1 cellular context compared by ENCODE assay signal in genomic region chrX:153926863-153927685, GRCh38.
A peak's percentile ranks its signal among the peaks of the same experiment; 100 is the strongest.
TF ChIP-seq lines count a peak whose summit lies in the region.

No MANE protein-coding gene starts in this region.

TF ChIP-seq in K562, 482 proteins besides CTCF, POLR2A, EP300 and RAD21 (continued from another document and continues in another):
- no peak for TF ChIP-seq MAFF (IDR thresholded peaks at IDR 0.05; ENCODE audit: low read length)
- TF ChIP-seq FOSL1 (tag; conservative IDR thresholded peaks at IDR 0.05), result no peak
- TF ChIP-seq CBX2 (IDR thresholded peaks at IDR 0.05; ENCODE audit: insufficient read depth, low read length, poor library complexity, severe bottlenecking), result no peak
- no peak for TF ChIP-seq CTCFL (IDR thresholded peaks at IDR 0.05; ENCODE audit: borderline replicate concordance, insufficient read depth, low read depth, low read length, poor library complexity, severe bottlenecking)
- TF ChIP-seq SMARCC2 (IDR thresholded peaks at IDR 0.05; ENCODE audit: low read depth), result no peak
- no peak; the same call in 1 of the 2 replicates for TF ChIP-seq MAX (CRISPR knock-in tag; IDR thresholded peaks at IDR 0.05)
- TF ChIP-seq CEBPG (CRISPR knock-in tag; IDR thresholded peaks at IDR 0.05), result no peak
- no peak for TF ChIP-seq CEBPG (tag; conservative IDR thresholded peaks at IDR 0.05 in 1 of 2, IDR thresholded peaks at IDR 0.05 in 1 of 2)
- TF ChIP-seq ZKSCAN3 (CRISPR knock-in tag; IDR thresholded peaks at IDR 0.05), result no peak
- no peak for TF ChIP-seq SAFB (IDR thresholded peaks at IDR 0.05; ENCODE audit: borderline replicate concordance, low read depth, low read length)
- no peak for TF ChIP-seq CUX1 (CRISPR knock-in tag; IDR thresholded peaks at IDR 0.05)
- no peak; a peak in 1 of 4 replicates for TF ChIP-seq KDM4B (IDR thresholded peaks at IDR 0.05; ENCODE audit: borderline replicate concordance in 2 of 2, low read depth in 1 of 2)
- no peak for TF ChIP-seq PTBP1 (IDR thresholded peaks at IDR 0.05; ENCODE audit: low read depth, low read length)
- no peak; a peak in 1 of 4 replicates for TF ChIP-seq MNT (conservative IDR thresholded peaks at IDR 0.05)
- no peak for TF ChIP-seq TSHZ1 (CRISPR knock-in tag; IDR thresholded peaks at IDR 0.05)
- TF ChIP-seq ZNF274 (IDR thresholded peaks at IDR 0.05; ENCODE audit: borderline replicate concordance, low read depth, low read length), result no peak
- peak; percentile 65 for TF ChIP-seq ESRRA (IDR thresholded peaks at IDR 0.05; ENCODE audit: borderline replicate concordance, low read depth)
- TF ChIP-seq ZNF655 (CRISPR knock-in tag; IDR thresholded peaks at IDR 0.05), result no peak
- no peak for TF ChIP-seq MYBL2 (IDR thresholded peaks at IDR 0.05; ENCODE audit: low read depth)
- no peak for TF ChIP-seq MYBL2 (CRISPR knock-in tag; IDR thresholded peaks at IDR 0.05; ENCODE audit: borderline replicate concordance)
- no peak for TF ChIP-seq MCM3 (IDR thresholded peaks at IDR 0.05)
- TF ChIP-seq MAFG (tag; conservative IDR thresholded peaks at IDR 0.05), result no peak
- TF ChIP-seq TSC22D4 (tag; IDR thresholded peaks at IDR 0.05), result no peak
- TF ChIP-seq ELK3 (CRISPR knock-in tag; IDR thresholded peaks at IDR 0.05), result no peak
- TF ChIP-seq CBX5 (IDR thresholded peaks at IDR 0.05; ENCODE audit: borderline replicate concordance, low read depth), result no peak
- 0 out of 2 replicates have a peak, but pooled peaks have one; percentile 8 for TF ChIP-seq ZNF263 (CRISPR knock-in tag; IDR thresholded peaks at IDR 0.05; ENCODE audit: borderline replicate concordance)
- no peak for TF ChIP-seq ZZZ3 (IDR thresholded peaks at IDR 0.05)
- no peak for TF ChIP-seq ZNF785 (CRISPR knock-in tag; IDR thresholded peaks at IDR 0.05)
- peak; percentile 97 for TF ChIP-seq ETV5 (CRISPR knock-in tag; IDR thresholded peaks at IDR 0.05; ENCODE audit: low read depth)
- TF ChIP-seq NBN (IDR thresholded peaks at IDR 0.05; ENCODE audit: low read depth), result no peak
- TF ChIP-seq ZNF165 (CRISPR knock-in tag; IDR thresholded peaks at IDR 0.05; ENCODE audit: borderline replicate concordance), result no peak
- TF ChIP-seq ERF (CRISPR knock-in tag; IDR thresholded peaks at IDR 0.05), result no peak
- TF ChIP-seq SIN3B (IDR thresholded peaks at IDR 0.05; ENCODE audit: low read depth), result no peak
- no peak for TF ChIP-seq ZNF124 (CRISPR knock-in tag; IDR thresholded peaks at IDR 0.05)
- no peak for TF ChIP-seq RERE (CRISPR knock-in tag; IDR thresholded peaks at IDR 0.05; ENCODE audit: borderline replicate concordance)
- TF ChIP-seq CBFB (CRISPR knock-in tag; IDR thresholded peaks at IDR 0.05), result no peak
- no peak for TF ChIP-seq CGGBP1 (CRISPR knock-in tag; IDR thresholded peaks at IDR 0.05)
- TF ChIP-seq SMARCA4 (IDR thresholded peaks at IDR 0.05), result 0 out of 2 replicates have a peak, but pooled peaks have one; percentile 51
- no peak for TF ChIP-seq NUFIP1 (IDR thresholded peaks at IDR 0.05; ENCODE audit: partially characterized antibody)
- peak; percentile 9; the same call in 1 of the 2 replicates for TF ChIP-seq MYC (IDR thresholded peaks at IDR 0.05; ENCODE audit: low read depth, low read length)
- 0 out of 2 replicates have a peak, but pooled peaks have one; percentile 23 for TF ChIP-seq MYC (CRISPR knock-in tag; IDR thresholded peaks at IDR 0.05; ENCODE audit: borderline replicate concordance, low read depth)
- TF ChIP-seq KAT8 (IDR thresholded peaks at IDR 0.05; ENCODE audit: low read depth), result no peak
- no peak for TF ChIP-seq FOXK2 (conservative IDR thresholded peaks at IDR 0.05 in 1 of 2, IDR thresholded peaks at IDR 0.05 in 1 of 2; ENCODE audit: low read depth in 2 of 2)
- TF ChIP-seq ZNF347 (CRISPR knock-in tag; IDR thresholded peaks at IDR 0.05; ENCODE audit: low read depth), result no peak
